In genomic region chr6:108464506-108465084, GRCh38 we compare ENCODE assay signal across 2 cellular contexts.
TF ChIP-seq lines count a peak whose summit lies in the region.

No MANE protein-coding gene starts in this region.

TF ChIP-seq in H1, 55 proteins besides CTCF, POLR2A, EP300 and RAD21:
- no peak for TF ChIP-seq ZNF274 (IDR thresholded peaks at IDR 0.05; ENCODE audit: borderline replicate concordance, extremely low read depth, low read length)
- 0 out of 2 replicates have a peak, but pooled peaks have one; percentile 37 for TF ChIP-seq CEBPB (IDR thresholded peaks at IDR 0.05; ENCODE audit: low read depth, low read length)

TF ChIP-seq in WTC11, 78 proteins besides CTCF, POLR2A, EP300 and RAD21:
- TF ChIP-seq NFYB (CRISPR knock-in tag; conservative IDR thresholded peaks at IDR 0.05; ENCODE audit: low read depth) (no peak), PRRX2 (CRISPR knock-in tag; IDR thresholded peaks at IDR 0.05) (no peak), E2F5 (CRISPR knock-in tag; IDR thresholded peaks at IDR 0.05) (no peak), CDX4 (CRISPR knock-in tag; IDR thresholded peaks at IDR 0.05; ENCODE audit: borderline replicate concordance) (no peak), GABPB1 (CRISPR knock-in tag; IDR thresholded peaks at IDR 0.05) (no peak), SP1 (CRISPR knock-in tag; conservative IDR thresholded peaks at IDR 0.05) (no peak), CREB1 (CRISPR knock-in tag; IDR thresholded peaks at IDR 0.05) (no peak), STAT6 (CRISPR knock-in tag; conservative IDR thresholded peaks at IDR 0.05; ENCODE audit: low read depth) (no peak)
